20 cellular contexts compared by ENCODE assay signal in the genomic region with DNA sequence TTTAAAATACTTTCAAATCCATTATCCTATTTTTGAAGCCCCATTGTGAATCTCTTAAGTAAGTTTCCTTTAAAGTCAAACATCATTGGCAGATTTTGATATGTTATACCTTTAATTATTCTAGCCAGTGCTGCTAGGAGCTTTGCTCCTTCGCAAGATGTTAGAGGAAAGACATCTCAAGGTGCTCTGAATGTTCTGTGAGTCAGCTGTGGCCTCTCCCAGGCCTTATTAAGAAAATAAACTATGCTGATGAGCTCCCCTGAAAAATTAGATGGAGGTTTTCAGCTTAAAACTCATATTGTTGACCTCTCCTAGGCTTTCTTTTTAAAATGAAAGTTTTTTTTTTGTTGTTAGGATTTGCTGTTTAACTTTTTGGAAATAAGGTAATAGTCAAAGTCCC. TPM values are rescaled to one million over a fixed set of nuclear protein-coding genes. Genes with fewer than 3 reads are reported as not detected.
DNase-seq lines count a peak whose midpoint lies in the region; ATAC-seq, FAIRE-seq and TF ChIP-seq lines count a peak whose summit lies in the region.
"Had no signal": no experiment of that assay in that cellular context is flagged by ENCODE, and none has a peak within 500 bp of the region (broad histone marks: within the 10 kb centered on the region; RNA-seq: fewer than 3 reads in every experiment).

No MANE protein-coding gene starts in this region.

- H2AK5ac ChIP-seq in IMR-90 (ENCODE audit: low read depth, low read length) = no peak overlapping the region

- no peak overlapping the region for H3K9ac ChIP-seq in IMR-90 (ENCODE audit: low read depth, low read length)
- no peak overlapping the region for H3K9ac ChIP-seq in K562 (ENCODE audit: insufficient read depth in 1 of 2, low read depth in 2 of 2, low read length in 2 of 2)
- H3K9ac ChIP-seq: BLaER1, GM23248 had no signal

- H4K8ac ChIP-seq in IMR-90 (ENCODE audit: low read depth in 2 of 2, low read length in 2 of 2) = no peak overlapping the region

- H3K4me1 Mint-ChIP-seq in nephron = peaks cover 45% of the 10 kb centered on the region
- H3K4me1 Mint-ChIP-seq: B cell had no signal

- no peak overlapping the region for H4K91ac ChIP-seq in IMR-90 (ENCODE audit: insufficient read depth, low read depth, low read length)

- H4K5ac ChIP-seq in IMR-90 (ENCODE audit: low read depth, low read length) = no peak overlapping the region

- peak; percentile 51 for DNase-seq in IMR-90
- DNase-seq in K562 (ENCODE audit: extremely low read depth in 1 of 4, low spot score in 3 of 4) = no peak
- no peak for DNase-seq in activated naive CD4-positive, alpha-beta T cell treated with anti-CD3 and anti-CD28 coated beads, Interleukin-2, amount 50 U/mL, for 16 hours
- DNase-seq in NCI-H748 (lab: John Stamatoyannopoulos, UW; ENCODE audit: unreplicated experiment) = no peak
- DNase-seq: Caco-2; CD4-positive, CD25-positive, alpha-beta regulatory T cell; CD8-positive, alpha-beta T cell; DMS153; DND-41; GM23248; H7; HCEC 1CT had no signal

- peaks cover 21 to 26% of the 10 kb centered on the region in 2 experiments; a peak in 3 of 4 replicates for H3K79me1 ChIP-seq in IMR-90 (ENCODE audit: low read depth in 1 of 2, low read length in 2 of 2)

- no peak overlapping the region for H3K4me3 Mint-ChIP-seq in nephron
- H3K4me3 Mint-ChIP-seq: B cell; CD4-positive, CD25-positive, alpha-beta regulatory T cell; CD8-positive, alpha-beta T cell had no signal

- peaks cover 25% of the 10 kb centered on the region for H3K9me1 ChIP-seq in IMR-90 (ENCODE audit: insufficient read depth, low read length)
- H3K9me1 ChIP-seq in K562 (ENCODE audit: control insufficient read depth, insufficient read depth, low read length) = no peaks in the 10 kb centered on the region

- no peak overlapping the region for H3K4ac ChIP-seq in IMR-90 (ENCODE audit: low read depth, low read length)

- H3K27me3 Mint-ChIP-seq in nephron (ENCODE audit: low read depth) = peaks cover 2% of the 10 kb centered on the region
- H3K27me3 Mint-ChIP-seq: B cell; CD4-positive, CD25-positive, alpha-beta regulatory T cell had no signal

- H3K14ac ChIP-seq in IMR-90 (replicated peaks; ENCODE audit: low read depth, low read length) = no peak overlapping the region

- no peak overlapping the region for H2BK20ac ChIP-seq in IMR-90 (ENCODE audit: low read depth, low read length)

- TF ChIP-seq CTCF in IMR-90 (conservative IDR thresholded peaks at IDR 0.05; ENCODE audit: low read depth, low read length) = no peak
- no peak for TF ChIP-seq CTCF in K562 (IDR thresholded peaks at IDR 0.05 in 2 of 3, conservative IDR thresholded peaks at IDR 0.05 in 1 of 3; ENCODE audit: insufficient read depth in 2 of 3, low read depth in 1 of 3, low read length in 3 of 3)
- TF ChIP-seq CTCF in nephron (IDR thresholded peaks at IDR 0.05; ENCODE audit: unreplicated experiment in 3 of 3) = no peak

- in situ Hi-C loops in IMR-90 (cut with MboI; ENCODE audit: low sequenced_read_pairs) (no loop called here), K562 (cut with MboI) (no loop called here)

- no peak overlapping the region for H2BK120ac ChIP-seq in IMR-90 (ENCODE audit: low read depth, low read length)

- TF ChIP-seq POLR2A in IMR-90 (IDR thresholded peaks at IDR 0.05; ENCODE audit: low read depth, low read length) = no peak
- no peak for TF ChIP-seq POLR2A in K562 (conservative IDR thresholded peaks at IDR 0.05)

- no peaks in the 10 kb centered on the region for H3K36me3 Mint-ChIP-seq in nephron (ENCODE audit: low read depth)

- no peak overlapping the region for H2BK15ac ChIP-seq in IMR-90 (ENCODE audit: low read depth, low read length)

- no peak overlapping the region for H2BK5ac ChIP-seq in IMR-90 (ENCODE audit: low read depth, low read length, poor library complexity, severe bottlenecking)

- peak overlapping the region in 2 of 3 experiments; percentile 21 to 96 for H3K27ac Mint-ChIP-seq in nephron
- H3K27ac Mint-ChIP-seq: B cell; CD4-positive, CD25-positive, alpha-beta regulatory T cell; CD8-positive, alpha-beta T cell had no signal

- H3K4me1 ChIP-seq in IMR-90 (ENCODE audit: control insufficient read depth, insufficient read depth, low read length) (peaks cover 21% of the 10 kb centered on the region), K562 (replicated peaks in 1 of 2; ENCODE audit: control insufficient read depth in 2 of 2, insufficient read depth in 2 of 2, low read length in 2 of 2) (peaks cover 5 to 8% of the 10 kb centered on the region in 2 experiments; a peak in 2 of 5 replicates)

- no peaks in the 10 kb centered on the region for H3K36me3 ChIP-seq in IMR-90 (ENCODE audit: control insufficient read depth, insufficient read depth, low read length)
- H3K36me3 ChIP-seq in K562 (ENCODE audit: control insufficient read depth, insufficient read depth, low read length) = no peaks in the 10 kb centered on the region

- no peak for TF ChIP-seq EP300 in K562 (IDR thresholded peaks at IDR 0.05; ENCODE audit: low read length)

- H4K20me1 ChIP-seq in IMR-90 (ENCODE audit: insufficient read depth, low read length) (no peaks in the 10 kb centered on the region), K562 (replicated peaks; ENCODE audit: control insufficient read depth, insufficient read depth, low read length) (no peaks in the 10 kb centered on the region)

- H3K23ac ChIP-seq in IMR-90 (ENCODE audit: low read depth, low read length) = no peak overlapping the region

- BruUV-seq in IMR-90 (replicated peaks; lab: Mats Ljungman, UMichigan) (no TSS peak), K562 (replicated peaks; lab: Mats Ljungman, UMichigan) (no TSS peak)

- ATAC-seq in IMR-90 (ENCODE audit: low read depth) = no peak
- ATAC-seq in K562 = no peak
- ATAC-seq in HG02588 (IDR thresholded peaks at IDR 0.05; ENCODE audit: unreplicated experiment) = no peak
- ATAC-seq: CD8-positive, alpha-beta T cell had no signal

- H3K27ac ChIP-seq in IMR-90 (ENCODE audit: insufficient read depth, low read length) (no peak overlapping the region), K562 (ENCODE audit: extremely low read depth, low read depth, low read length) (no peak overlapping the region)
- H3K27ac ChIP-seq: 22Rv1, BLaER1, C4-2B, GM23248 had no signal

- no peaks in the 10 kb centered on the region for H3K79me2 ChIP-seq in K562 (ENCODE audit: control insufficient read depth, insufficient read depth, low read length)

- H3K4me2 ChIP-seq in IMR-90 (ENCODE audit: low read depth, low read length) (no peak overlapping the region), K562 (ENCODE audit: insufficient read depth, low read length) (no peak overlapping the region)
- H3K4me2 ChIP-seq: BLaER1 had no signal

- CTCF ChIA-PET in IMR-90 (lab: Yijun Ruan, JAX) = no interaction called here
- CTCF ChIA-PET in K562 (lab: Yijun Ruan, JAX; ENCODE audit: low intra/inter-chr PET ratio) = no interaction called here

- dilution Hi-C loops in IMR-90 (cut with HindIII; ENCODE audit: low sequenced_read_pairs, unreplicated experiment) = no loop called here

- no peak overlapping the region for H3K56ac ChIP-seq in IMR-90 (ENCODE audit: extremely low read depth, insufficient read depth, low read length)

- H3K27me3 ChIP-seq in IMR-90 (ENCODE audit: control insufficient read depth, insufficient read depth, low read length) (no peaks in the 10 kb centered on the region), K562 (ENCODE audit: control insufficient read depth in 2 of 2, insufficient read depth in 2 of 2, low read length in 2 of 2) (no peaks in the 10 kb centered on the region)
- H3K27me3 ChIP-seq: BLaER1 had no signal

- no peak overlapping the region for H2AK9ac ChIP-seq in IMR-90 (replicated peaks; ENCODE audit: low read depth, low read length, poor library complexity)

- H3K9me3 ChIP-seq in IMR-90 (ENCODE audit: control insufficient read depth, insufficient read depth, low read length) = no peaks in the 10 kb centered on the region
- no peaks in the 10 kb centered on the region for H3K9me3 ChIP-seq in K562 (replicated peaks; ENCODE audit: control insufficient read depth, insufficient read depth, low read depth, low read length)
- H3K9me3 ChIP-seq: BLaER1, Caco-2 had no signal

- no CpG with 5 or more reads among the region's 1 CpG for WGBS in IMR-90 (ENCODE audit: extremely low coverage in 2 of 2, insufficient read length in 1 of 2), 2 experiments
- 50% methylated on average over 1 of the region's 1 CpG for WGBS in K562 (ENCODE audit: insufficient coverage, low coverage, missing lambda C conversion rate)

- no peak overlapping the region for H3K4me3 ChIP-seq in IMR-90 (ENCODE audit: insufficient read depth, low read depth, low read length)
- no peak overlapping the region for H3K4me3 ChIP-seq in K562
- H3K4me3 ChIP-seq: BLaER1, GM23248 had no signal

- POLR2A ChIA-PET in IMR-90 (lab: Charles Lee; ENCODE audit: unreplicated experiment) = no interaction called here
- POLR2A ChIA-PET in K562 (lab: Yijun Ruan, JAX) = no interaction called here

- TF ChIP-seq RAD21 in IMR-90 (IDR thresholded peaks at IDR 0.05; ENCODE audit: low read length) (no peak), K562 (CRISPR knock-in tag; conservative IDR thresholded peaks at IDR 0.05 in 1 of 2, IDR thresholded peaks at IDR 0.05 in 1 of 2) (no peak)

- intact Hi-C loops in IMR-90 (cut with micrococcal nuclease) = no loop called here
- intact Hi-C loops in K562 (cut with micrococcal nuclease) = no loop called here

- peak; percentile 29 for FAIRE-seq in K562 (lab: Jason Lieb, UNC)
- FAIRE-seq: GM12892, H1 had no signal

- no peak overlapping the region for H3K18ac ChIP-seq in IMR-90 (ENCODE audit: low read depth, low read length)

- no peaks in the 10 kb centered on the region for H3K9me3 Mint-ChIP-seq in nephron
- H3K9me3 Mint-ChIP-seq: CD4-positive, CD25-positive, alpha-beta regulatory T cell; CD8-positive, alpha-beta T cell had no signal

- no peak overlapping the region for H2AFZ ChIP-seq in IMR-90 (replicated peaks; ENCODE audit: low read length, poor library complexity)
- no peak overlapping the region for H2AFZ ChIP-seq in K562 (ENCODE audit: low read depth, low read length)
- H2AFZ ChIP-seq: GM23248 had no signal

RNA-seq across cellular contexts. Expression of gene TRAF3IP2, which starts 57.3 kb away (rescaled TPM):
- total RNA-seq in IMR-90 (2012; rRNA removed) (11.7 and 15.2 TPM in 2 replicates), K562 (2014; rRNA removed) (13.8 and 16.5 TPM in 2 replicates), K562 (2014; rRNA removed; fragmentation: Illumina TruSeq; extraction: Trizol) (12.3 and 13.4 TPM in 2 replicates), K562 (2015; rRNA removed; fragmentation: Illumina TruSeq; extraction: Trizol) (9.1 and 11.7 TPM in 2 replicates), K562 (2021) (14.6 and 14.8 TPM in 2 replicates)
- polyA plus RNA-seq in IMR-90 (2012; rRNA removed) (12.8 and 14.9 TPM in 2 replicates), K562 (2011; rRNA removed) (11.3 and 16.7 TPM in 2 replicates), K562 (2014; fragmentation: Illumina TruSeq; extraction: Trizol) (18.9 and 20.3 TPM in 2 replicates), K562 (2014; fragmentation: Nextera tagmentation; extraction: Ambion mirVana) (10 to 100 TPM in 1 of 2 experiments, 1 to 10 TPM in 1; 7.3 to 12.1 TPM), K562 (2014; rRNA removed) (10.2 and 15.8 TPM in 2 replicates)
- 12.6 and 14.2 TPM in 2 replicates for polyA plus RNA-seq in IMR-90 (2012; cell fraction: cytosol; rRNA removed)
- 8.7 and 9.4 TPM in 2 replicates for polyA plus RNA-seq in IMR-90 (2012; cell fraction: nucleus; rRNA removed; ENCODE audit: low replicate concordance)
- 7.6 and 9.6 TPM in 2 replicates for total RNA-seq in K562 (2011; cell fraction: chromatin; rRNA removed; ENCODE audit: low replicate concordance)
- total RNA-seq in K562 (2011; cell fraction: nucleolus; rRNA removed) = 5.0 and 6.0 TPM in 2 replicates
- total RNA-seq in K562 (2011; cell fraction: nucleoplasm; rRNA removed) = 8.3 TPM in 2 replicates
- 16.7 and 19.0 TPM in 2 replicates for polyA plus RNA-seq in K562 (2011; cell fraction: cytosol; rRNA removed)
- polyA plus RNA-seq in K562 (2011; cell fraction: nucleus; rRNA removed) = 5.7 and 9.2 TPM in 2 replicates
- 10.6 and 21.6 TPM in 2 replicates for polyA plus RNA-seq in K562 (2012)
- polyA minus RNA-seq in K562 (2011; rRNA and poly(A)+ RNA removed) = 14.7 and 15.1 TPM in 2 replicates
- polyA minus RNA-seq in K562 (2011; cell fraction: cytosol; rRNA and poly(A)+ RNA removed) = 9.2 and 9.9 TPM in 2 replicates
- 6.7 and 7.4 TPM in 2 replicates for polyA minus RNA-seq in K562 (2011; cell fraction: nucleus; rRNA and poly(A)+ RNA removed)
